ENCODE assay signal across 13 cellular contexts in the genomic region with DNA sequence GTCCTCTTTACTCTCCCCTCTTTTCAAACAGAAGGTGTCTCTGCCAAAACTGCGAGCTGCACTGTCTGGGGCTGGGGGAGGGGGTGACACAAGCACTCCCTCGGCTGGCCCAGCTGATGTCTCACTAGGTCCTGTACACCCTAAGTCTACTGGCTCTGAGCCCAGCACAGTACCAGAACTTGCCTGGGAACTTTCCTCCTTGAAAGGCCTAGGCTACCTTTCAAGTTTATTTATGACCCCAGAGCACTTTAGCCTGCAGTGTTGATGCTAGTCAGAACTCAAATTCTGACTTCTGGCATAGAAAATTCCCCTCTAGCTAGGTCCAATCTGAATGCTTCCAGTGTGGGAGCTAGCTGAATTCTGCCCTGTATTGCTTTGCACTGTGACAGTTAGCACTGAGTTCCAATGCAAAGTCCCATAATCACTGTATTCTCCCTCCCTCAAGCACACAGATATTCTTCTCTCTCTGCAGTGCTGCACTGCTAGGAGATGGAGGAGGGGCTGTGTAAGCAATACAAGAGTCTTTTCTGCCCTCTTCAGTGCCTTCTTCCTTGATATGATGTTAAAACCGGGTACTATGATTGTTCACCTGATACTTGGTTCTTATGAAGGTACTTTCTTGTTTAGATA. TPM values are rescaled to one million over a fixed set of nuclear protein-coding genes. Genes with fewer than 3 reads are reported as not detected.
DNase-seq lines count a peak whose midpoint lies in the region; ATAC-seq, FAIRE-seq and TF ChIP-seq lines count a peak whose summit lies in the region.
"Had no signal": no experiment of that assay in that cellular context is flagged by ENCODE, and none has a peak within 500 bp of the region (broad histone marks: within the 10 kb centered on the region; RNA-seq: fewer than 3 reads in every experiment).

No MANE protein-coding gene starts in this region.

- DNase-seq in MG63 (peak; percentile 53), epithelial cell of esophagus (ENCODE audit: low read depth) (peak; percentile 93), germinal center (ENCODE audit: low spot score) (no peak), BE2C (no peak)
- no peak for DNase-seq in naive thymus-derived CD4-positive, alpha-beta T cell
- DNase-seq: activated CD4-positive, alpha-beta T cell treated with anti-CD3 and anti-CD28 coated beads for 1 hour; NCI-H345 had no signal

- intact Hi-C loops in naive thymus-derived CD4-positive, alpha-beta T cell (cut with micrococcal nuclease): no loop called here

- no peaks in the 10 kb centered on the region for H3K4me1 ChIP-seq in naive thymus-derived CD4-positive, alpha-beta T cell (ENCODE audit: control insufficient read depth in 2 of 2, insufficient read depth in 2 of 2, low read length in 2 of 2)
- peaks cover 8% of the 10 kb centered on the region; the same call in 1 of the 2 replicates for H3K4me1 ChIP-seq in BE2C
- H3K4me1 ChIP-seq: BLaER1 had no signal

- FAIRE-seq in A204.1 (lab: Jason Lieb, UNC): peak; percentile 49

- no peak overlapping the region for H3K4me3 Mint-ChIP-seq in naive thymus-derived CD4-positive, alpha-beta T cell
- H3K4me3 Mint-ChIP-seq: central memory CD8-positive, alpha-beta T cell; memory B cell had no signal

- H3K27me3 ChIP-seq in MG63 (no peaks in the 10 kb centered on the region), BE2C (no peaks in the 10 kb centered on the region)
- no peaks in the 10 kb centered on the region for H3K27me3 ChIP-seq in naive thymus-derived CD4-positive, alpha-beta T cell (ENCODE audit: control insufficient read depth in 2 of 2, insufficient read depth in 2 of 2, low read length in 2 of 2)
- H3K27me3 ChIP-seq: BLaER1 had no signal

- CTCF ChIA-PET in naive thymus-derived CD4-positive, alpha-beta T cell (lab: Charles Lee): no interaction called here

- peaks cover 0 to 32% (median 8%) of the 10 kb centered on the region in 11 donors for H3K9me3 Mint-ChIP-seq in naive thymus-derived CD4-positive, alpha-beta T cell

- no peaks in the 10 kb centered on the region for H3K4me1 Mint-ChIP-seq in naive thymus-derived CD4-positive, alpha-beta T cell
- H3K4me1 Mint-ChIP-seq: central memory CD8-positive, alpha-beta T cell; memory B cell had no signal

- H3K9me3 ChIP-seq in MG63: peaks cover 28% of the 10 kb centered on the region
- no peaks in the 10 kb centered on the region for H3K9me3 ChIP-seq in naive thymus-derived CD4-positive, alpha-beta T cell (ENCODE audit: control insufficient read depth in 2 of 3, low read length in 3 of 3)
- no peaks in the 10 kb centered on the region for H3K9me3 ChIP-seq in BE2C
- H3K9me3 ChIP-seq: BLaER1 had no signal

- peaks cover 27% of the 10 kb centered on the region for H3K36me3 ChIP-seq in MG63
- no peaks in the 10 kb centered on the region for H3K36me3 ChIP-seq in naive thymus-derived CD4-positive, alpha-beta T cell (ENCODE audit: control insufficient read depth in 2 of 3, insufficient read depth in 3 of 3, low read length in 3 of 3)
- H3K36me3 ChIP-seq in BE2C: no peaks in the 10 kb centered on the region
- H3K36me3 ChIP-seq: BLaER1 had no signal

- H3K4me3 ChIP-seq in MG63: no peak overlapping the region
- no peak overlapping the region for H3K4me3 ChIP-seq in epithelial cell of esophagus (ENCODE audit: low read length)
- no peak overlapping the region for H3K4me3 ChIP-seq in naive thymus-derived CD4-positive, alpha-beta T cell (ENCODE audit: low read length)
- no peak overlapping the region for H3K4me3 ChIP-seq in BE2C (ENCODE audit: low read depth, low read length)
- H3K4me3 ChIP-seq: BLaER1 had no signal

- H3K36me3 Mint-ChIP-seq in naive thymus-derived CD4-positive, alpha-beta T cell: no peaks in the 10 kb centered on the region
- H3K36me3 Mint-ChIP-seq: memory B cell had no signal

- H3K27ac Mint-ChIP-seq in naive thymus-derived CD4-positive, alpha-beta T cell: no peak overlapping the region
- H3K27ac Mint-ChIP-seq: memory B cell had no signal

- TF ChIP-seq CTCF in epithelial cell of esophagus (IDR thresholded peaks at IDR 0.05; ENCODE audit: insufficient read depth, low read depth, low read length, missing control alignments) (no peak), BE2C (IDR thresholded peaks at IDR 0.05; ENCODE audit: low read depth, low read length) (no peak)

- POLR2A ChIA-PET in naive thymus-derived CD4-positive, alpha-beta T cell (lab: Charles Lee): no interaction called here

- peak; percentile 32 for ATAC-seq in naive thymus-derived CD4-positive, alpha-beta T cell
- ATAC-seq in GM18517 (IDR thresholded peaks at IDR 0.05; ENCODE audit: unreplicated experiment) (no peak), HG02588 (IDR thresholded peaks at IDR 0.05; ENCODE audit: unreplicated experiment) (no peak)

- no peak overlapping the region for H3K27ac ChIP-seq in naive thymus-derived CD4-positive, alpha-beta T cell (ENCODE audit: low read depth, low read length)
- H3K27ac ChIP-seq: BLaER1 had no signal

- no peaks in the 10 kb centered on the region for H3K27me3 Mint-ChIP-seq in naive thymus-derived CD4-positive, alpha-beta T cell
- H3K27me3 Mint-ChIP-seq: central memory CD8-positive, alpha-beta T cell; memory B cell had no signal

RNA-seq across cellular contexts. Expression of gene LURAP1L, which starts 10.5 kb away (rescaled TPM):
- total RNA-seq in MG63 (2014; rRNA removed; shearing (Covaris generic); ENCODE audit: low replicate concordance): 67.0 and 69.9 TPM in 2 replicates
- total RNA-seq in naive thymus-derived CD4-positive, alpha-beta T cell: not detected
- not detected for polyA plus RNA-seq in naive thymus-derived CD4-positive, alpha-beta T cell
- polyA plus RNA-seq in BE2C (2012; ENCODE audit: insufficient read depth, insufficient read length, low read depth): 30.3 TPM

Comparison
In these comparisons a context has a peak if more than half of its experiments do, and no peak if none do; other contexts are left out.
1. DNase-seq: peak in MG63 (single experiment) and epithelial cell of esophagus (single experiment); none in naive thymus-derived CD4-positive, alpha-beta T cell (0 of 9), germinal center (single experiment) and BE2C (single experiment).
2. RNA of gene LURAP1L, which starts 10.5 kb away (total RNA-seq): 67.0 to 69.9 TPM in MG63; not detected in naive thymus-derived CD4-positive, alpha-beta T cell; every median in the first group is over 10 times any median in the second.